Comparison of ENCODE assay signal across 16 cellular contexts in the genomic region with DNA sequence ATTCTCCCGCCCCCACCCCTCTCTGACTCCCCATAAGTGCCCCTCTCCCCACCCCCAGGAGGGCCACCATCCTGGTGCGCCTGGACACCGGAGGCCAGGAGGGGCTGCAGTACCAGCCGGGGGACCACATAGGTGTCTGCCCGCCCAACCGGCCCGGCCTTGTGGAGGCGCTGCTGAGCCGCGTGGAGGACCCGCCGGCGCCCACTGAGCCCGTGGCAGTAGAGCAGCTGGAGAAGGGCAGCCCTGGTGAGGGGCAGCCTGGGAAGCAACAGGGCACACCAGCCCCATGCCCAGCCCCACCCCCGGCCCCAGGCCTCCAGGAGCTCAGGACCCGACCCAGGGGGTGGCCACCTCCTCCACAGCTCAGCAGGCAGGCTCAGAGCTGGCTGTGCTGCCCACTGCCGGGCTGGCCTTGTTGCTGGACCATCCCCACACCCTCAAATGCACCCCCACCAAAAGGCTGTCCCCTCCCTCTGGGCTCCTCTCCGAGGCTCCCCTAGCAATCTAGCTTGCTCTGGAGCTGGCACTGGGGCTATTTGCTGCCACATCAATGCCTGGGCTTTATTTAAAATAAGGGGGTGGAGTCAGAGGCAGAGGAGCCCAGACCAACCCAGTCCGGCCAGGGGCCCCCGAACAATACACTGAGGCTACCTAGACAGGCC. TPM values are rescaled to one million over a fixed set of nuclear protein-coding genes. Genes with fewer than 3 reads are reported as not detected.
A peak's percentile ranks its signal among the peaks of the same experiment; 100 is the strongest.
DNase-seq lines count a peak whose midpoint lies in the region; FAIRE-seq and TF ChIP-seq lines count a peak whose summit lies in the region.
"Had no signal": no experiment of that assay in that cellular context is flagged by ENCODE, and none has a peak within 500 bp of the region (broad histone marks: within the 10 kb centered on the region; RNA-seq: fewer than 3 reads in every experiment).

No MANE protein-coding gene starts in this region.

- no peaks in the 10 kb centered on the region for H3K36me3 ChIP-seq in BLaER1 treated with 17β-estradiol and CSF1 and Interleukin-3, amounts not matched to agents 10 nM and 100 nM
- H3K36me3 ChIP-seq in DOHH2 (ENCODE audit: control insufficient read depth, low read length) (no peaks in the 10 kb centered on the region), kidney (ENCODE audit: control insufficient read depth in 1 of 2, insufficient read depth in 2 of 2, low read length in 2 of 2) (no peaks in the 10 kb centered on the region), breast epithelium (no peaks in the 10 kb centered on the region)
- H3K36me3 ChIP-seq: esophagus squamous epithelium, tibial artery had no signal

- H3K9ac ChIP-seq in BLaER1 treated with 17β-estradiol and CSF1 and Interleukin-3, amounts not matched to agents 10 nM and 100 nM, result peak overlapping the region in 5 of 11 experiments; percentile 25 to 60 (median 58); a peak in 7 of 22 replicates
- H3K9ac ChIP-seq in kidney (ENCODE audit: low read length in 2 of 2), result no peak overlapping the region

- H3K27me3 ChIP-seq in BLaER1 treated with 17β-estradiol and CSF1 and Interleukin-3, amounts not matched to agents 10 nM and 100 nM, result peaks cover 0 to 12% (median 0%) of the 10 kb centered on the region in 11 experiments; a peak in 9 of 22 replicates
- no peaks in the 10 kb centered on the region for H3K27me3 ChIP-seq in DOHH2 (ENCODE audit: control insufficient read depth, low read length)
- peaks cover 2 to 37% of the 10 kb centered on the region in 2 donors for H3K27me3 ChIP-seq in breast epithelium

- peaks cover 72 to 99% (median 95%) of the 10 kb centered on the region in 10 experiments for H3K4me1 ChIP-seq in BLaER1 treated with 17β-estradiol and CSF1 and Interleukin-3, amounts not matched to agents 10 nM and 100 nM
- H3K4me1 ChIP-seq in DOHH2 (ENCODE audit: control insufficient read depth, low read length), result peaks cover 33% of the 10 kb centered on the region
- peaks cover 0 to 20% of the 10 kb centered on the region in 2 donors for H3K4me1 ChIP-seq in kidney (ENCODE audit: control insufficient read depth in 1 of 2, insufficient read depth in 1 of 2, low read depth in 1 of 2, low read length in 2 of 2)
- H3K4me1 ChIP-seq in breast epithelium, result no peaks in the 10 kb centered on the region

- peak overlapping the region; percentile 79 to 98 (median 92) for H3K4me2 ChIP-seq in BLaER1 treated with 17β-estradiol and CSF1 and Interleukin-3, amounts not matched to agents 10 nM and 100 nM
- H3K4me2 ChIP-seq in DOHH2 (ENCODE audit: low read length), result peak overlapping the region; percentile 87

- no peaks in the 10 kb centered on the region for H3K9me3 ChIP-seq in BLaER1 treated with 17β-estradiol and CSF1 and Interleukin-3, amounts not matched to agents 10 nM and 100 nM (replicated peaks in 1 of 11)
- H3K9me3 ChIP-seq in DOHH2 (ENCODE audit: control insufficient read depth, insufficient read depth, low read length) (no peaks in the 10 kb centered on the region), kidney (ENCODE audit: control insufficient read depth in 1 of 2, low read length in 2 of 2) (no peaks in the 10 kb centered on the region), breast epithelium (no peaks in the 10 kb centered on the region)
- H3K9me3 ChIP-seq: esophagus squamous epithelium, heart right ventricle, tibial artery had no signal

- TF ChIP-seq CTCF in DOHH2 (IDR thresholded peaks at IDR 0.05; ENCODE audit: low read depth, low read length, poor library complexity, severe bottlenecking) (no peak), kidney (IDR thresholded peaks at IDR 0.05; ENCODE audit: borderline replicate concordance, extremely low read depth, insufficient read depth) (no peak), breast epithelium (IDR thresholded peaks at IDR 0.05) (no peak)

- intact Hi-C loops in kidney (cut with DNase I), result no loop called here
- intact Hi-C loops in posterior vena cava (cut with DNase I), result no loop called here
- intact Hi-C loops in breast epithelium (cut with DNase I; ENCODE audit: low total_unique reads), result loop anchor here (10.0 kb wide), 1 partner anchor 105 kb away; no protein-coding TSS in a partner anchor

- no peak for TF ChIP-seq POLR2A in breast epithelium (IDR thresholded peaks at IDR 0.05)

- peak; percentile 59 for DNase-seq in RKO (ENCODE audit: low spot score)
- peak; percentile 76 for DNase-seq in kidney
- DNase-seq in NK-92 treated with Interleukin-12 subunit alpha and Interleukin-12 subunit beta, amount 100 ng/mL, for 24 hours (lab: John Stamatoyannopoulos, UW), result no peak
- no peak for DNase-seq in posterior vena cava (ENCODE audit: low spot score)
- no peak for DNase-seq in Ammon's horn (ENCODE audit: low spot score)
- DNase-seq in breast epithelium (ENCODE audit: low spot score in 2 of 2), result no peak
- DNase-seq: EL, esophagus squamous epithelium, NCI-H2171, SIG-M5, tibial artery had no signal

- no peaks in the 10 kb centered on the region for H3K9me2 ChIP-seq in DOHH2 (replicated peaks; ENCODE audit: control insufficient read depth, low read length)

- peak overlapping the region in 4 of 11 experiments; percentile 59 to 69 (median 60); a peak in 7 of 22 replicates for H3K27ac ChIP-seq in BLaER1 treated with 17β-estradiol and CSF1 and Interleukin-3, amounts not matched to agents 10 nM and 100 nM
- no peak overlapping the region for H3K27ac ChIP-seq in DOHH2 (ENCODE audit: low read depth, low read length)
- H3K27ac ChIP-seq in kidney (ENCODE audit: low read depth in 2 of 2, low read length in 2 of 2), result no peak overlapping the region
- no peak overlapping the region for H3K27ac ChIP-seq in breast epithelium
- H3K27ac ChIP-seq: coronary artery, tibial artery had no signal

- no peaks in the 10 kb centered on the region for H3K79me2 ChIP-seq in DOHH2 (ENCODE audit: control insufficient read depth, low read length)

- H4K20me1 ChIP-seq in BLaER1 treated with 17β-estradiol and CSF1 and Interleukin-3, amounts not matched to agents 10 nM and 100 nM, result no peaks in the 10 kb centered on the region
- no peaks in the 10 kb centered on the region for H4K20me1 ChIP-seq in DOHH2 (ENCODE audit: control insufficient read depth, insufficient read depth, low read depth, low read length)

- peak overlapping the region in 1 of 10 experiments; percentile 41; a peak in 1 of 20 replicates for H3K4me3 ChIP-seq in BLaER1 treated with 17β-estradiol and CSF1 and Interleukin-3, amounts not matched to agents 10 nM and 100 nM
- H3K4me3 ChIP-seq in DOHH2 (ENCODE audit: low read length) (peak overlapping the region; percentile 88), kidney (ENCODE audit: low read length in 2 of 2) (no peak overlapping the region), breast epithelium (no peak overlapping the region)
- H3K4me3 ChIP-seq: tibial artery had no signal

- peaks cover 6% of the 10 kb centered on the region; the same call in 1 of the 2 replicates for H3F3A ChIP-seq in DOHH2 (ENCODE audit: control insufficient read depth, insufficient read depth)

- no peak for FAIRE-seq in kidney (lab: Jason Lieb, UNC)

RNA-seq across cellular contexts. Expression of gene ATG9B, which starts 14.8 kb away (rescaled TPM):
- total RNA-seq in kidney (0.19 TPM), posterior vena cava (not detected), breast epithelium (1 to 10 TPM in 1 of 3 donors, under 1 TPM in 1, not detected in 1; 0.44 to 2.0 TPM)
- polyA plus RNA-seq in kidney (ENCODE audit: insufficient read depth, low read depth, low replicate concordance), result 0.19 TPM
- total RNA-seq: HT1080 had no signal

RNA-seq across cellular contexts. Expression of gene NOS3, which starts 18.7 kb away (rescaled TPM):
- total RNA-seq in kidney (51.7 TPM), posterior vena cava (10 to 100 TPM; 27.9 to 71.8 TPM), breast epithelium (10 to 100 TPM in 1 of 3 donors, 1 to 10 TPM in 2; 3.8 to 35.1 (median 5.1) TPM)
- polyA plus RNA-seq in kidney (ENCODE audit: insufficient read depth, low read depth, low replicate concordance), result 9.3 TPM

RNA-seq across cellular contexts. Expression of gene ABCB8, which starts 18.8 kb away (rescaled TPM):
- total RNA-seq in kidney, result 36.0 TPM
- 34.3 TPM for polyA plus RNA-seq in kidney (ENCODE audit: insufficient read depth, low read depth, low replicate concordance)
- 10 to 100 TPM; 19.2 to 24.5 TPM for total RNA-seq in posterior vena cava
- 10 to 100 TPM; 14.7 to 19.3 (median 17.6) TPM for total RNA-seq in breast epithelium

RNA-seq across cellular contexts. Expression of gene KCNH2, which starts 31.4 kb away (rescaled TPM):
- 1.3 TPM for total RNA-seq in kidney
- polyA plus RNA-seq in kidney (ENCODE audit: insufficient read depth, low read depth, low replicate concordance), result 1.5 TPM
- total RNA-seq in posterior vena cava, result 10 to 100 TPM; 27.3 to 37.3 TPM
- total RNA-seq in breast epithelium, result under 1 TPM; under 0.01 to 0.29 (median 0.16) TPM

RNA-seq across cellular contexts. Expression of gene ASIC3, which starts 38.9 kb away (rescaled TPM):
- total RNA-seq in kidney (1.9 TPM), posterior vena cava (1 to 10 TPM; 1.4 to 1.5 TPM), breast epithelium (1 to 10 TPM; 1.3 to 3.3 (median 2.3) TPM)
- polyA plus RNA-seq in kidney (ENCODE audit: insufficient read depth, low read depth, low replicate concordance), result 3.1 TPM

Comparison
In these comparisons a context has a peak if more than half of its experiments do, and no peak if none do; other contexts are left out.
1. DNase-seq: peak in RKO (single experiment) and kidney (single experiment); none in NK-92 treated with Interleukin-12 subunit alpha and Interleukin-12 subunit beta, amount 100 ng/mL, for 24 hours (single experiment), posterior vena cava (single experiment), Ammon's horn (single experiment) and breast epithelium (0 of 2).